13 cellular contexts compared by ENCODE assay signal in genomic region chrX:39905475-39905889, GRCh38.
DNase-seq lines count a peak whose midpoint lies in the region; ATAC-seq and TF ChIP-seq lines count a peak whose summit lies in the region.
"Had no signal": no experiment of that assay in that cellular context is flagged by ENCODE, and none has a peak within 500 bp of the region (broad histone marks: within the 10 kb centered on the region; RNA-seq: fewer than 3 reads in every experiment).

No MANE protein-coding gene starts in this region.

- no peak overlapping the region for H3K4me3 ChIP-seq in A673 (ENCODE audit: low read depth, low read length, poor library complexity, severe bottlenecking)
- H3K4me3 ChIP-seq: esophagus squamous epithelium, PC-9 had no signal

- no peaks in the 10 kb centered on the region for H3K36me3 ChIP-seq in A673 (ENCODE audit: insufficient read depth, low read length, poor library complexity, severe bottlenecking)
- H3K36me3 ChIP-seq: esophagus squamous epithelium had no signal

- POLR2A ChIA-PET in A673 (lab: Charles Lee; ENCODE audit: low non-redundant PET): no interaction called here

- H3K4me1 ChIP-seq in A673 (ENCODE audit: insufficient read depth, low read length, poor library complexity, severe bottlenecking): peaks cover 18% of the 10 kb centered on the region

- no TSS peak for BruUV-seq in A673 (replicated peaks; lab: Mats Ljungman, UMichigan)

- DNase-seq in DMS53 (lab: John Stamatoyannopoulos, UW) (peak; percentile 46), DMS53 treated with DMSO at 0.1 percent for 48 hours (lab: John Stamatoyannopoulos, UW; ENCODE audit: unreplicated experiment) (no peak), NOMO-1 treated with dmso at 0.1 percent for 144 hours (lab: John Stamatoyannopoulos, UW; ENCODE audit: unreplicated experiment) (peak; percentile 75), hepatic stellate cell (ENCODE audit: low spot score) (peak; percentile 31), renal cortical epithelial cell (ENCODE audit: low read depth) (peak; percentile 57), A673 (ENCODE audit: low spot score) (no peak), NCI-H345 (lab: John Stamatoyannopoulos, UW) (no peak)
- DNase-seq: 8988T; activated T-cell treated with anti-CD3 and anti-CD28 coated beads, Interleukin-2, amount 50 U/mL, for 1 hour; esophagus squamous epithelium; GF-D8; PC-9 had no signal

- H3K27ac ChIP-seq in A673 (ENCODE audit: low read depth, low read length, poor library complexity, severe bottlenecking): no peak overlapping the region
- H3K27ac ChIP-seq: esophagus squamous epithelium, PC-9 had no signal

- TF ChIP-seq CTCF in A673 (conservative IDR thresholded peaks at IDR 0.05; ENCODE audit: low read depth, low read length): no peak

- CTCF ChIA-PET in A673 (lab: Charles Lee): no interaction called here

- H3K27me3 ChIP-seq in A673 (replicated peaks; ENCODE audit: insufficient read depth, low read depth, low read length, poor library complexity): no peaks in the 10 kb centered on the region
- H3K27me3 ChIP-seq: esophagus squamous epithelium had no signal

- H3K9me3 ChIP-seq in A673 (ENCODE audit: low read depth, low read length, poor library complexity, severe bottlenecking): no peaks in the 10 kb centered on the region
- H3K9me3 ChIP-seq: esophagus squamous epithelium had no signal

- ATAC-seq in GM18520 (IDR thresholded peaks at IDR 0.05; ENCODE audit: unreplicated experiment): no peak

- intact Hi-C loops in A673 (cut with micrococcal nuclease; ENCODE audit: unreplicated experiment): loop anchor here (10.0 kb wide), 1 partner anchor 269 kb away; no protein-coding TSS in a partner anchor

Comparison
In these comparisons a context has a peak if more than half of its experiments do, and no peak if none do; other contexts are left out.
1. DNase-seq: peak in DMS53 (single experiment), NOMO-1 treated with dmso at 0.1 percent for 144 hours (single experiment), hepatic stellate cell (single experiment) and renal cortical epithelial cell (single experiment); none in DMS53 treated with DMSO at 0.1 percent for 48 hours (single experiment), A673 (single experiment) and NCI-H345 (single experiment).